8 cellular contexts compared by ENCODE assay signal in genomic region chr9:83817356-83818278, GRCh38. TPM values are rescaled to one million over a fixed set of nuclear protein-coding genes. Genes with fewer than 3 reads are reported as not detected.
DNase-seq lines count a peak whose midpoint lies in the region; ATAC-seq, FAIRE-seq and TF ChIP-seq lines count a peak whose summit lies in the region.
"Not testable (repeated sequence)": the region's sequence is repeated elsewhere in the genome, so short reads cannot be mapped to it uniquely, and the experiment has no call there.

TSS of gene GKAP1 (minus strand) at chr9:83817769. CDS start at chr9:83806517, 11,252 bp downstream.

- not testable (repeated sequence) for H3K79me2 ChIP-seq in keratinocyte (ENCODE audit: control insufficient read depth, insufficient read depth, low read length)

- TF ChIP-seq POLR2A in spleen (IDR thresholded peaks at IDR 0.05) = not testable (repeated sequence)

- H3K9me3 ChIP-seq in keratinocyte (ENCODE audit: control insufficient read depth, low read depth, low read length); spleen: not testable (repeated sequence)

- intact Hi-C loops in spleen (cut with DNase I; ENCODE audit: low total_unique reads) = not testable (repeated sequence)

- H2AFZ ChIP-seq in keratinocyte (ENCODE audit: control insufficient read depth, low read length) = peak within 1 kb of the TSS; percentile 30

- H4K20me1 ChIP-seq in keratinocyte (ENCODE audit: control insufficient read depth, extremely low read depth, insufficient read depth, low read length) = not testable (repeated sequence)

- not testable (repeated sequence) for H3K27ac ChIP-seq in keratinocyte (ENCODE audit: control insufficient read depth, insufficient read depth, low read length)
- H3K27ac ChIP-seq in spleen = peak within 1 kb of the TSS; percentile 78 to 93 (median 88)

- H3K4me3 ChIP-seq in keratinocyte (ENCODE audit: control insufficient read depth in 2 of 3, extremely low read depth in 1 of 3, insufficient read depth in 2 of 3, low read depth in 1 of 3, low read length in 3 of 3) (peak within 1 kb of the TSS; percentile 41 to 57 (median 57)), spleen (peak within 1 kb of the TSS; percentile 48 to 84 (median 68))

- TF ChIP-seq CTCF in keratinocyte (optimal IDR thresholded peaks at IDR 0.05 in 1 of 3, IDR thresholded peaks at IDR 0.05 in 1 of 3, conservative IDR thresholded peaks at IDR 0.05 in 1 of 3; ENCODE audit: extremely low read depth in 1 of 3, insufficient read depth in 2 of 3, low read length in 3 of 3) (peak in 1 of 3 experiments; percentile 5), spleen (IDR thresholded peaks at IDR 0.05 in 8 of 11, conservative IDR thresholded peaks at IDR 0.05 in 3 of 11) (peak in 3 of 11 experiments; percentile 34 to 48 (median 35))

- peak; percentile 83 for ATAC-seq in GM18867 (IDR thresholded peaks at IDR 0.05; ENCODE audit: unreplicated experiment)
- ATAC-seq in HG03095 (IDR thresholded peaks at IDR 0.05; ENCODE audit: unreplicated experiment) = peak; percentile 75
- ATAC-seq in activated CD4-positive, CD25-positive, alpha-beta regulatory T cell treated with anti-CD3 and anti-CD28 coated beads, Interleukin-2, amount 50 U/mL, for 24 hours = peak; percentile 82 to 83

- peak within 1 kb of the TSS; percentile 15 for H3K9ac ChIP-seq in keratinocyte (ENCODE audit: control insufficient read depth, extremely low read depth, insufficient read depth, low read length)

- H3K4me2 ChIP-seq in keratinocyte (ENCODE audit: control insufficient read depth, extremely low read depth, insufficient read depth, low read depth, low read length) = peak within 1 kb of the TSS; percentile 64

- not testable (repeated sequence) for H3K9me1 ChIP-seq in keratinocyte (ENCODE audit: control insufficient read depth, extremely low read depth, insufficient read depth, low read length)

- not testable (repeated sequence) for FAIRE-seq in keratinocyte (lab: Jason Lieb, UNC)

- not testable (repeated sequence) for H3K36me3 ChIP-seq in keratinocyte (ENCODE audit: control insufficient read depth in 2 of 2, extremely low read depth in 1 of 2, insufficient read depth in 2 of 2, low read length in 2 of 2); spleen

- not testable (repeated sequence) for H3K4me1 ChIP-seq in keratinocyte (ENCODE audit: control insufficient read depth, extremely low read depth, insufficient read depth, low read length)
- peaks cover 4 to 12% (median 8%) of the 10 kb centered on the region in 6 donors for H3K4me1 ChIP-seq in spleen

- peak; percentile 44 for DNase-seq in AG08395 (ENCODE audit: low spot score)
- DNase-seq in NCI-H2196 (lab: John Stamatoyannopoulos, UW; ENCODE audit: unreplicated experiment) = peak; percentile 78
- peak; percentile 86 for DNase-seq in central memory CD4-positive, alpha-beta T cell
- DNase-seq in keratinocyte (ENCODE audit: low read depth, low spot score) = not testable (repeated sequence)
- DNase-seq in spleen = peak; percentile 96

- dilution Hi-C loops in keratinocyte (cut with MboI; ENCODE audit: extremely low pct_ligation_motif_present, low sequenced_read_pairs) = not testable (repeated sequence)

- H3K27me3 ChIP-seq in keratinocyte (ENCODE audit: control insufficient read depth, extremely low read depth, insufficient read depth, low read length); spleen (replicated peaks in 1 of 7): not testable (repeated sequence)

- 0 to 2% (median 0%) methylated on average over 12 to 103 of the region's 103 CpGs for WGBS in spleen, 5 donors

RNA-seq across cellular contexts. Expression of gene GKAP1, which starts in this region (rescaled TPM):
- 0.08 to 0.62 TPM (median 0.18 TPM) in 3 replicates for polyA plus RNA-seq in keratinocyte
- polyA plus RNA-seq in keratinocyte (2011; ENCODE audit: low read depth) = 0.96 TPM
- 0.17 and 0.28 TPM in 2 replicates for polyA plus RNA-seq in keratinocyte (2011; cell fraction: cytosol; rRNA removed)
- 0.17 and 0.42 TPM in 2 replicates for polyA plus RNA-seq in keratinocyte (2011; cell fraction: nucleus; rRNA removed)
- 0.13 and 0.65 TPM in 2 replicates for polyA plus RNA-seq in keratinocyte (2012; ENCODE audit: low replicate concordance)
- polyA minus RNA-seq in keratinocyte = not detected in 3 replicates
- not detected for polyA minus RNA-seq in keratinocyte (2011; cell fraction: cytosol; rRNA and poly(A)+ RNA removed)
- polyA minus RNA-seq in keratinocyte (2011; cell fraction: nucleus; rRNA and poly(A)+ RNA removed) = not detected in 2 replicates
- total RNA-seq in spleen = 10 to 100 TPM in 1 of 7 donors, 1 to 10 TPM in 6; 3.9 to 15.8 (median 6.1) TPM
- polyA plus RNA-seq in spleen = 1 to 10 TPM; 5.4 to 8.2 (median 5.9) TPM
